Comparison of ENCODE assay signal across 8 cellular contexts in genomic region chr2:143034292-143035074, GRCh38.
A peak's percentile ranks its signal among the peaks of the same experiment; 100 is the strongest.
DNase-seq lines count a peak whose midpoint lies in the region; ATAC-seq, FAIRE-seq and TF ChIP-seq lines count a peak whose summit lies in the region.

No MANE protein-coding gene starts in this region.

- H3K4me1 Mint-ChIP-seq in activated T-cell treated with anti-CD3 and anti-CD28 coated beads, Interleukin-2, amount 50 U/mL, for 4 hours (ENCODE audit: low read depth) = peaks cover 6% of the 10 kb centered on the region
- peaks cover 2% of the 10 kb centered on the region for H3K4me1 Mint-ChIP-seq in osteocyte (ENCODE audit: unreplicated experiment)

- intact Hi-C loops in PC-3 (cut with micrococcal nuclease) = loop anchor here (1.0 to 5.0 kb wide), 2 partner anchors 78 to 188 kb away; no protein-coding TSS in a partner anchor

- no peak for TF ChIP-seq POLR2A in H54 (IDR thresholded peaks at IDR 0.05; ENCODE audit: low read depth, low read length)

- CTCF ChIA-PET in PC-3 (lab: Charles Lee) = interaction anchor here (0.6 to 0.9 kb wide), 5 partner anchors 13 to 765 kb away, joined by 3 to 4 read pairs (median 3); no protein-coding TSS in a partner anchor

- H3K27ac ChIP-seq in PC-3 (ENCODE audit: low read length) = no peak overlapping the region

- H3K4me3 ChIP-seq in PC-3 (ENCODE audit: low read length) = no peak overlapping the region

- H4K20me1 ChIP-seq in PC-3 (ENCODE audit: low read length) = no peaks in the 10 kb centered on the region

- no peaks in the 10 kb centered on the region for H3K9me3 ChIP-seq in PC-3 (ENCODE audit: low read length)

- H3K36me3 Mint-ChIP-seq in activated T-cell treated with anti-CD3 and anti-CD28 coated beads, Interleukin-2, amount 50 U/mL, for 4 hours (ENCODE audit: insufficient read depth) = no peaks in the 10 kb centered on the region
- H3K36me3 Mint-ChIP-seq in osteocyte (ENCODE audit: unreplicated experiment) = no peaks in the 10 kb centered on the region

- no peaks in the 10 kb centered on the region for H3K4me1 ChIP-seq in PC-3 (ENCODE audit: insufficient read depth, low read length)

- H3K79me2 ChIP-seq in PC-3 (ENCODE audit: low read length) = no peaks in the 10 kb centered on the region

- no peaks in the 10 kb centered on the region for H3K27me3 Mint-ChIP-seq in activated T-cell treated with anti-CD3 and anti-CD28 coated beads, Interleukin-2, amount 50 U/mL, for 4 hours (ENCODE audit: low read depth)
- H3K27me3 Mint-ChIP-seq in osteocyte (ENCODE audit: unreplicated experiment) = peaks cover 6% of the 10 kb centered on the region

- DNase-seq in GM04503 (ENCODE audit: low read depth) = peak; percentile 46
- DNase-seq in H54 (ENCODE audit: insufficient read length, low spot score) = peak; percentile 7
- DNase-seq in LHCN-M2 (ENCODE audit: low read depth) = peak; percentile 78
- DNase-seq in PC-3 = peak; percentile 88
- DNase-seq in activated T-cell treated with anti-CD3 and anti-CD28 coated beads, Interleukin-2, amount 50 U/mL, for 4 hours = peak; percentile 43
- peak; percentile 72 for DNase-seq in fibroblast of the conjunctiva (ENCODE audit: low read depth)
- no peak for DNase-seq in osteocyte (ENCODE audit: extremely low spot score, unreplicated experiment)
- DNase-seq in GOT3 (lab: John Stamatoyannopoulos, UW) = no peak

- no peaks in the 10 kb centered on the region for H3F3A ChIP-seq in PC-3 (ENCODE audit: low read length, unreplicated experiment)

- H3K36me3 ChIP-seq in PC-3 (ENCODE audit: low read depth, low read length) = no peaks in the 10 kb centered on the region

- no peak overlapping the region for H3K4me3 Mint-ChIP-seq in activated T-cell treated with anti-CD3 and anti-CD28 coated beads, Interleukin-2, amount 50 U/mL, for 4 hours
- no peak overlapping the region for H3K4me3 Mint-ChIP-seq in osteocyte (ENCODE audit: unreplicated experiment)

- H3K27ac Mint-ChIP-seq in osteocyte (ENCODE audit: unreplicated experiment) = no peak overlapping the region

- POLR2A ChIA-PET in PC-3 (lab: Charles Lee; ENCODE audit: unreplicated experiment) = no interaction called here

- no peak overlapping the region for H2AFZ ChIP-seq in PC-3 (ENCODE audit: low read length)

- no peak overlapping the region for H3K4me2 ChIP-seq in PC-3 (ENCODE audit: low read length)

- peak; percentile 95 for FAIRE-seq in H54 (lab: Jason Lieb, UNC)

- peak; percentile 62 for ATAC-seq in PC-3
- peak; percentile 86 to 88 for ATAC-seq in activated T-cell treated with anti-CD3 and anti-CD28 coated beads, Interleukin-2, amount 50 U/mL, for 4 hours

- no peaks in the 10 kb centered on the region for H3K9me2 ChIP-seq in PC-3 (replicated peaks; ENCODE audit: low read length)

- H3K27me3 ChIP-seq in PC-3 (ENCODE audit: low read length) = no peaks in the 10 kb centered on the region

- TF ChIP-seq CTCF in PC-3 (conservative IDR thresholded peaks at IDR 0.05; ENCODE audit: low read depth, low read length) (peak; percentile 98), osteocyte (IDR thresholded peaks at IDR 0.05) (peak; percentile 94)

- no TSS peak for BruUV-seq in PC-3 (replicated peaks; lab: Mats Ljungman, UMichigan)

- H3K9ac ChIP-seq in PC-3 (ENCODE audit: low read length) = no peak overlapping the region

- H3K9me3 Mint-ChIP-seq in activated T-cell treated with anti-CD3 and anti-CD28 coated beads, Interleukin-2, amount 50 U/mL, for 4 hours = no peaks in the 10 kb centered on the region
- no peaks in the 10 kb centered on the region for H3K9me3 Mint-ChIP-seq in osteocyte (ENCODE audit: unreplicated experiment)

Comparison
In these comparisons a context has a peak if more than half of its experiments do, and no peak if none do; other contexts are left out.
1. DNase-seq: peak in GM04503 (single experiment), H54 (single experiment), LHCN-M2 (single experiment), PC-3 (single experiment), activated T-cell treated with anti-CD3 and anti-CD28 coated beads, Interleukin-2, amount 50 U/mL, for 4 hours (single experiment) and fibroblast of the conjunctiva (single experiment); none in osteocyte (single experiment) and GOT3 (single experiment).